Comparison of ENCODE assay signal across 32 cellular contexts in genomic region chr7:131552053-131552452, GRCh38. TPM values are rescaled to one million over a fixed set of nuclear protein-coding genes. Genes with fewer than 3 reads are reported as not detected.
DNase-seq lines count a peak whose midpoint lies in the region; TF ChIP-seq lines count a peak whose summit lies in the region.
"Had no signal": no experiment of that assay in that cellular context is flagged by ENCODE, and none has a peak within 500 bp of the region (broad histone marks: within the 10 kb centered on the region; RNA-seq: fewer than 3 reads in every experiment).

No MANE protein-coding gene starts in this region.

- peaks cover 97% of the 10 kb centered on the region for H3K79me2 ChIP-seq in GM23248 (ENCODE audit: insufficient read depth)

- H3K9me3 ChIP-seq in GM23248 (ENCODE audit: low read depth): no peaks in the 10 kb centered on the region
- H3K9me3 ChIP-seq in HUES6 (ENCODE audit: control insufficient read depth, insufficient read depth, low read depth, low read length): no peaks in the 10 kb centered on the region
- H3K9me3 ChIP-seq in neuronal stem cell (replicated peaks in 1 of 2; ENCODE audit: control insufficient read depth in 2 of 2, insufficient read depth in 1 of 2, low read depth in 1 of 2, low read length in 2 of 2): peaks cover 3 to 10% of the 10 kb centered on the region in 2 donors
- H3K9me3 ChIP-seq in thyroid gland: no peaks in the 10 kb centered on the region
- H3K9me3 ChIP-seq: esophagus muscularis mucosa, left lung had no signal

- no peak overlapping the region for H2BK120ac ChIP-seq in neuronal stem cell (ENCODE audit: low read depth, low read length)

- no peak overlapping the region for H2AFZ ChIP-seq in GM23248
- H2AFZ ChIP-seq in neuronal stem cell (ENCODE audit: low read length): no peak overlapping the region

- in situ Hi-C loops in GM23248 (cut with MboI): no loop called here

- H4K91ac ChIP-seq in neuronal stem cell (ENCODE audit: low read depth, low read length, poor library complexity): no peak overlapping the region

- H3K14ac ChIP-seq in neuronal stem cell (ENCODE audit: low read length): no peak overlapping the region

- no peak overlapping the region for H3K27ac Mint-ChIP-seq in activated T-helper 2 cell treated with anti-CD3 and anti-CD28 coated beads, Interferon-gamma antibody, Interleukin-2, Interleukin-4, amounts not matched to agents 10 μg/mL and 5 μg/mL and 100 μg/mL, durations not matched to agents 14 hours and 24 hours and 36 hours
- H3K27ac Mint-ChIP-seq: activated CD8-positive, alpha-beta T cell treated with anti-CD3 and anti-CD28 coated beads, Interleukin-2, amount 10 ng/mL, durations not matched to agents 7 days and 5 days; activated naive CD8-positive, alpha-beta T cell; activated T-helper 17 cell treated with anti-CD3 and anti-CD28 coated beads, Interleukin-2, amount 50 U/mL, for 72 hours; CD8-positive, alpha-beta memory T cell; mesothelial cell of epicardium; naive B cell; stimulated activated effector memory CD8-positive, alpha-beta T cell treated with anti-CD3 and anti-CD28 coated beads, Interleukin-12 subunit alpha, Interleukin-12 subunit beta, amount 100 ng/mL, for 72 hours; T-helper 2 cell treated with Interferon-gamma antibody and Interleukin-4, amounts not matched to agents 5 μg/mL and 100 μg/mL, for 36 hours; type B pancreatic cell had no signal

- intact Hi-C loops in activated T-helper 2 cell treated with anti-CD3 and anti-CD28 coated beads, Interferon-gamma antibody, Interleukin-2, Interleukin-4, amounts not matched to agents 10 μg/mL and 5 μg/mL and 100 μg/mL, durations not matched to agents 14 hours and 24 hours and 36 hours (cut with micrococcal nuclease): no loop called here
- intact Hi-C loops in thyroid gland (cut with DNase I): no loop called here

- WGBS in GM23248 (ENCODE audit: low coverage in 1 of 2, low lambda C conversion rate in 2 of 2, missing lambda C conversion rate in 2 of 2), 2 experiments: 85 to 91% methylated on average over 6 of the region's 6 CpGs
- no CpG with 5 or more reads among the region's 6 CpGs for WGBS in neuronal stem cell (ENCODE audit: extremely low coverage in 2 of 2, insufficient read length in 2 of 2, insufficient replicate concordance in 1 of 2), 2 donors
- WGBS in thyroid gland, 2 donors: 78 to 80% methylated on average over 6 of the region's 6 CpGs

- H4K8ac ChIP-seq in neuronal stem cell (ENCODE audit: low read depth, low read length): no peak overlapping the region

- no peak overlapping the region for H3K27ac ChIP-seq in GM23248
- H3K27ac ChIP-seq in HUES6 (ENCODE audit: low read depth, low read length): 0 out of 2 replicates have a peak overlapping the region, but pooled peaks have one; percentile 17
- no peak overlapping the region for H3K27ac ChIP-seq in neuronal stem cell (replicated peaks; ENCODE audit: low read length)
- H3K27ac ChIP-seq in thyroid gland: peak overlapping the region in 1 of 3 donors; percentile 36
- H3K27ac ChIP-seq: foreskin keratinocyte, HL-60 had no signal

- H3K9me2 ChIP-seq in GM23248 (ENCODE audit: insufficient read depth): no peaks in the 10 kb centered on the region

- H3K27me3 Mint-ChIP-seq in activated T-helper 2 cell treated with anti-CD3 and anti-CD28 coated beads, Interferon-gamma antibody, Interleukin-2, Interleukin-4, amounts not matched to agents 10 μg/mL and 5 μg/mL and 100 μg/mL, durations not matched to agents 14 hours and 24 hours and 36 hours (ENCODE audit: low read depth): peaks cover 41% of the 10 kb centered on the region

- TF ChIP-seq CTCF in thyroid gland (IDR thresholded peaks at IDR 0.05): no peak

- H3K4me3 ChIP-seq in GM23248: no peak overlapping the region
- peak overlapping the region; percentile 95 for H3K4me3 ChIP-seq in HUES6 (ENCODE audit: low read depth, low read length)
- H3K4me3 ChIP-seq in iPS-11a (ENCODE audit: low read depth, low read length): peak overlapping the region; percentile 21
- no peak overlapping the region for H3K4me3 ChIP-seq in neuronal stem cell (ENCODE audit: low read length in 2 of 2)
- H3K4me3 ChIP-seq in thyroid gland (replicated peaks in 1 of 3): no peak overlapping the region

- no peak for TF ChIP-seq POLR2A in thyroid gland (IDR thresholded peaks at IDR 0.05)

- H3K18ac ChIP-seq in neuronal stem cell (ENCODE audit: low read length): peak overlapping the region; percentile 51

- H3K36me3 Mint-ChIP-seq in activated T-helper 2 cell treated with anti-CD3 and anti-CD28 coated beads, Interferon-gamma antibody, Interleukin-2, Interleukin-4, amounts not matched to agents 10 μg/mL and 5 μg/mL and 100 μg/mL, durations not matched to agents 14 hours and 24 hours and 36 hours (ENCODE audit: low read depth): no peaks in the 10 kb centered on the region
- H3K36me3 Mint-ChIP-seq: activated naive CD8-positive, alpha-beta T cell; CD8-positive, alpha-beta memory T cell; naive B cell; stimulated activated effector memory CD8-positive, alpha-beta T cell treated with anti-CD3 and anti-CD28 coated beads, Interleukin-12 subunit alpha, Interleukin-12 subunit beta, amount 100 ng/mL, for 72 hours; type B pancreatic cell had no signal

- H3K23ac ChIP-seq in neuronal stem cell (ENCODE audit: low read depth, low read length, poor library complexity): no peak overlapping the region

- H3K4me2 ChIP-seq in GM23248 (ENCODE audit: unreplicated experiment): peak overlapping the region; percentile 21
- H3K4me2 ChIP-seq in neuronal stem cell (ENCODE audit: insufficient read depth, low read length, poor library complexity, severe bottlenecking): no peak overlapping the region

- DNase-seq in GM23248 (no peak), neuronal stem cell (ENCODE audit: low spot score) (no peak), thyroid gland (no peak)
- no peak for DNase-seq in activated CD4-positive, alpha-beta T cell treated with anti-CD3 and anti-CD28 coated beads for 48 hours
- DNase-seq in activated T-helper 2 cell treated with anti-CD3 and anti-CD28 coated beads, Interferon-gamma antibody, Interleukin-2, Interleukin-4, amounts not matched to agents 10 μg/mL and 5 μg/mL and 100 μg/mL, durations not matched to agents 14 hours and 24 hours and 36 hours (ENCODE audit: low spot score): no peak
- DNase-seq in stimulated activated CD4-positive, alpha-beta T cell treated with anti-CD3 and anti-CD28 coated beads, Interleukin-1b, Interleukin-23, amount 100 ng/mL, for 48 hours: no peak
- DNase-seq: activated CD8-positive, alpha-beta T cell treated with anti-CD3 and anti-CD28 coated beads, Interleukin-2, amount 10 ng/mL, durations not matched to agents 7 days and 5 days; CD8-positive, alpha-beta memory T cell; DMS153; foreskin keratinocyte; Kasumi-1; left lung; naive B cell; NCI-H1417; NCI-H2081; NCI-H2227 treated with DMSO at 0.1 percent for 48 hours; NCI-H526 treated with DMSO at 0.1 percent for 48 hours; NK-92 treated with Interleukin-12 subunit alpha and Interleukin-12 subunit beta, amount 100 ng/mL, for 24 hours; occipital lobe; PC-3; SHP77 treated with DMSO at 0.1 percent for 48 hours; stimulated activated CD4-positive, alpha-beta T cell treated with anti-CD3 and anti-CD28 coated beads, Interleukin-15, amount 100 ng/mL, for 24 hours had no signal

- no peak overlapping the region for H3K9ac ChIP-seq in GM23248
- H3K9ac ChIP-seq in HUES6 (ENCODE audit: low read length): peak overlapping the region; percentile 89
- H3K9ac ChIP-seq in neuronal stem cell (ENCODE audit: low read depth, low read length, poor library complexity): no peak overlapping the region

- H3K27me3 ChIP-seq in GM23248 (replicated peaks; ENCODE audit: insufficient read depth) (no peaks in the 10 kb centered on the region), HUES6 (ENCODE audit: control insufficient read depth, insufficient read depth, low read length) (peaks cover 14% of the 10 kb centered on the region; the same call in 1 of the 2 replicates), neuronal stem cell (ENCODE audit: control insufficient read depth in 3 of 3, insufficient read depth in 3 of 3, low read depth in 1 of 3, low read length in 3 of 3) (peaks cover 0 to 12% (median 6%) of the 10 kb centered on the region in 3 experiments), thyroid gland (no peaks in the 10 kb centered on the region)
- H3K27me3 ChIP-seq: esophagus muscularis mucosa had no signal

- H3K36me3 ChIP-seq in GM23248 (ENCODE audit: low read depth) (no peaks in the 10 kb centered on the region), HUES6 (ENCODE audit: control insufficient read depth, insufficient read depth, low read length) (peaks cover 84% of the 10 kb centered on the region), neuronal stem cell (replicated peaks in 1 of 2; ENCODE audit: control insufficient read depth in 2 of 2, insufficient read depth in 2 of 2, low read length in 2 of 2) (peaks cover 3 to 53% of the 10 kb centered on the region in 2 donors), thyroid gland (no peaks in the 10 kb centered on the region)
- H3K36me3 ChIP-seq: left lung had no signal

- H2BK12ac ChIP-seq in neuronal stem cell (ENCODE audit: low read length): no peak overlapping the region

- H2BK5ac ChIP-seq in neuronal stem cell (ENCODE audit: low read length): peak overlapping the region; percentile 50

- H3K79me1 ChIP-seq in neuronal stem cell (ENCODE audit: low read depth, low read length): no peaks in the 10 kb centered on the region

- H3K9me3 Mint-ChIP-seq in activated T-helper 2 cell treated with anti-CD3 and anti-CD28 coated beads, Interferon-gamma antibody, Interleukin-2, Interleukin-4, amounts not matched to agents 10 μg/mL and 5 μg/mL and 100 μg/mL, durations not matched to agents 14 hours and 24 hours and 36 hours: no peaks in the 10 kb centered on the region
- H3K9me3 Mint-ChIP-seq: activated T-helper 17 cell treated with anti-CD3 and anti-CD28 coated beads, Interleukin-2, amount 50 U/mL, for 72 hours; CD8-positive, alpha-beta memory T cell; stimulated activated effector memory CD8-positive, alpha-beta T cell treated with anti-CD3 and anti-CD28 coated beads, Interleukin-12 subunit alpha, Interleukin-12 subunit beta, amount 100 ng/mL, for 72 hours; T-helper 2 cell treated with Interferon-gamma antibody and Interleukin-4, amounts not matched to agents 5 μg/mL and 100 μg/mL, for 36 hours; type B pancreatic cell had no signal

- no peak overlapping the region for H3K4me3 Mint-ChIP-seq in activated T-helper 2 cell treated with anti-CD3 and anti-CD28 coated beads, Interferon-gamma antibody, Interleukin-2, Interleukin-4, amounts not matched to agents 10 μg/mL and 5 μg/mL and 100 μg/mL, durations not matched to agents 14 hours and 24 hours and 36 hours (ENCODE audit: low read depth)
- H3K4me3 Mint-ChIP-seq: activated CD8-positive, alpha-beta T cell treated with anti-CD3 and anti-CD28 coated beads, Interleukin-2, amount 10 ng/mL, durations not matched to agents 7 days and 5 days; activated naive CD8-positive, alpha-beta T cell; activated T-helper 17 cell treated with anti-CD3 and anti-CD28 coated beads, Interleukin-2, amount 50 U/mL, for 72 hours; CD8-positive, alpha-beta memory T cell; stimulated activated effector memory CD8-positive, alpha-beta T cell treated with anti-CD3 and anti-CD28 coated beads, Interleukin-12 subunit alpha, Interleukin-12 subunit beta, amount 100 ng/mL, for 72 hours; T-helper 2 cell treated with Interferon-gamma antibody and Interleukin-4, amounts not matched to agents 5 μg/mL and 100 μg/mL, for 36 hours; type B pancreatic cell had no signal

- H3K4me1 ChIP-seq in GM23248 (ENCODE audit: insufficient read depth) (peaks cover 41% of the 10 kb centered on the region), HUES6 (ENCODE audit: control insufficient read depth, insufficient read depth, low read length) (peaks cover 65% of the 10 kb centered on the region), neuronal stem cell (ENCODE audit: control insufficient read depth in 2 of 2, insufficient read depth in 1 of 2, low read depth in 1 of 2, low read length in 2 of 2) (peaks cover 12 to 23% of the 10 kb centered on the region in 2 donors), thyroid gland (peaks cover 10 to 13% of the 10 kb centered on the region in 2 donors)
- H3K4me1 ChIP-seq: foreskin keratinocyte had no signal

- peaks cover 6% of the 10 kb centered on the region for H3K4me1 Mint-ChIP-seq in activated T-helper 2 cell treated with anti-CD3 and anti-CD28 coated beads, Interferon-gamma antibody, Interleukin-2, Interleukin-4, amounts not matched to agents 10 μg/mL and 5 μg/mL and 100 μg/mL, durations not matched to agents 14 hours and 24 hours and 36 hours (ENCODE audit: low read depth)
- H3K4me1 Mint-ChIP-seq: activated T-helper 17 cell treated with anti-CD3 and anti-CD28 coated beads, Interleukin-2, amount 50 U/mL, for 72 hours had no signal

- H3F3A ChIP-seq in GM23248 (ENCODE audit: insufficient read depth): peaks cover 16% of the 10 kb centered on the region

- H2AK5ac ChIP-seq in neuronal stem cell (ENCODE audit: low read depth, low read length): peak overlapping the region; percentile 20

- H2BK15ac ChIP-seq in neuronal stem cell (ENCODE audit: low read length): no peak overlapping the region

- no peak overlapping the region for H3K4ac ChIP-seq in neuronal stem cell (ENCODE audit: low read length)

- H4K20me1 ChIP-seq in GM23248 (ENCODE audit: insufficient read depth): no peaks in the 10 kb centered on the region

RNA-seq across cellular contexts. Expression of gene PODXL, which starts 4.4 kb away (rescaled TPM):
- 42.7 and 50.1 TPM in 2 replicates for total RNA-seq in GM23248 (2014; rRNA removed; shearing (Covaris generic))
- 32.8 and 33.6 TPM in 2 replicates for polyA plus RNA-seq in GM23248 (2016; fragmentation: Nextera tagmentation; extraction: Ambion mirVana)
- 42.1 TPM for polyA plus RNA-seq in neuronal stem cell (2013, experiment 1 of 2)
- polyA plus RNA-seq in neuronal stem cell (2013, experiment 2 of 2): 42.8 TPM
- total RNA-seq in activated T-helper 2 cell treated with anti-CD3 and anti-CD28 coated beads, Interferon-gamma antibody, Interleukin-2, Interleukin-4, amounts not matched to agents 10 μg/mL and 5 μg/mL and 100 μg/mL, durations not matched to agents 14 hours and 24 hours and 36 hours: 0.68 and 0.76 TPM in 2 replicates
- total RNA-seq in thyroid gland: 100 to 1,000 TPM in 1 of 4 donors, 10 to 100 TPM in 3; 47.7 to 125 (median 56.3) TPM

Comparison
In these comparisons a context has a peak if more than half of its experiments do, and no peak if none do; other contexts are left out.
1. H3K4me3 ChIP-seq: peak in HUES6 (single experiment) and iPS-11a (single experiment); none in GM23248 (single experiment), neuronal stem cell (0 of 2) and thyroid gland (0 of 3).
2. RNA of gene PODXL, which starts 4.4 kb away (total RNA-seq): 47.7 to 125 TPM in thyroid gland and 42.7 to 50.1 TPM in GM23248; 0.68 to 0.76 TPM in activated T-helper 2 cell treated with anti-CD3 and anti-CD28 coated beads, Interferon-gamma antibody, Interleukin-2, Interleukin-4, amounts not matched to agents 10 μg/mL and 5 μg/mL and 100 μg/mL, durations not matched to agents 14 hours and 24 hours and 36 hours; every median in the first group is over 10 times any median in the second.